Comparison of ENCODE assay signal across 12 cellular contexts in genomic region chr20:14829897-14830296, GRCh38.
DNase-seq lines count a peak whose midpoint lies in the region; ATAC-seq and TF ChIP-seq lines count a peak whose summit lies in the region.
"Had no signal": no experiment of that assay in that cellular context is flagged by ENCODE, and none has a peak within 500 bp of the region (broad histone marks: within the 10 kb centered on the region; RNA-seq: fewer than 3 reads in every experiment).

No MANE protein-coding gene starts in this region.

- no peaks in the 10 kb centered on the region for H3K36me3 ChIP-seq in Karpas-422 (ENCODE audit: insufficient read depth, low read length)
- H3K36me3 ChIP-seq: MG63 had no signal

- H3K4me3 ChIP-seq in Karpas-422 (ENCODE audit: low read length), result no peak overlapping the region
- H3K4me3 ChIP-seq: MG63 had no signal

- no peaks in the 10 kb centered on the region; the same call in 1 of the 2 replicates for H3K9me3 ChIP-seq in Karpas-422 (ENCODE audit: low read length)
- H3K9me3 ChIP-seq: MG63 had no signal

- H3K27ac ChIP-seq in Karpas-422 (ENCODE audit: low read length), result no peak overlapping the region

- no peaks in the 10 kb centered on the region for H3K36me3 Mint-ChIP-seq in natural killer cell treated with Interleukin-12 subunit alpha and Interleukin-12 subunit beta and Interleukin-15 and Interleukin-18, amount 100 ng/mL, for 72 hours
- H3K36me3 Mint-ChIP-seq: CD4-positive, CD25-positive, alpha-beta regulatory T cell had no signal

- TF ChIP-seq CTCF in GM13976 (IDR thresholded peaks at IDR 0.05; ENCODE audit: borderline replicate concordance, control extremely low read depth, extremely low read depth, insufficient read depth, missing control alignments), result no peak

- no peaks in the 10 kb centered on the region for H3K4me1 ChIP-seq in Karpas-422 (ENCODE audit: low read length)

- no peaks in the 10 kb centered on the region for H4K20me1 ChIP-seq in Karpas-422 (ENCODE audit: insufficient read depth, low read depth, low read length)

- H3K9ac ChIP-seq in Karpas-422 (ENCODE audit: low read length), result no peak overlapping the region

- no peaks in the 10 kb centered on the region for H3K27me3 ChIP-seq in Karpas-422 (ENCODE audit: low read length)
- H3K27me3 ChIP-seq: MG63 had no signal

- ATAC-seq in GM18861 (IDR thresholded peaks at IDR 0.05; ENCODE audit: unreplicated experiment) (peak; percentile 62), GM21717 (IDR thresholded peaks at IDR 0.05; ENCODE audit: unreplicated experiment) (peak; percentile 53), HG03432 (IDR thresholded peaks at IDR 0.05; ENCODE audit: unreplicated experiment) (peak; percentile 54)
- ATAC-seq in natural killer cell treated with Interleukin-12 subunit alpha and Interleukin-12 subunit beta and Interleukin-15 and Interleukin-18, amount 100 ng/mL, for 72 hours, result no peak
- ATAC-seq: sciatic nerve had no signal

- CTCF ChIA-PET in HEK293T (lab: Yijun Ruan, JAX), result no interaction called here

- POLR2A ChIA-PET in HEK293T (lab: Yijun Ruan, JAX), result no interaction called here

- H3K9me2 ChIP-seq in Karpas-422 (replicated peaks; ENCODE audit: insufficient read depth, low read length), result no peaks in the 10 kb centered on the region

- no peak overlapping the region for H3K4me2 ChIP-seq in Karpas-422 (ENCODE audit: low read depth, low read length, poor library complexity, severe bottlenecking)

- H3K79me2 ChIP-seq in Karpas-422 (ENCODE audit: low read length), result no peaks in the 10 kb centered on the region

- in situ Hi-C loops in GM13976 (cut with MboI; ENCODE audit: low sequenced_read_pairs, unreplicated experiment), result no loop called here

- no peaks in the 10 kb centered on the region for H3K9me3 Mint-ChIP-seq in natural killer cell treated with Interleukin-12 subunit alpha and Interleukin-12 subunit beta and Interleukin-15 and Interleukin-18, amount 100 ng/mL, for 72 hours

- H3K4me3 Mint-ChIP-seq in natural killer cell treated with Interleukin-12 subunit alpha and Interleukin-12 subunit beta and Interleukin-15 and Interleukin-18, amount 100 ng/mL, for 72 hours, result no peak overlapping the region
- H3K4me3 Mint-ChIP-seq: CD4-positive, CD25-positive, alpha-beta regulatory T cell had no signal

- DNase-seq in NCI-H526 treated with DMSO at 0.1 percent for 48 hours (lab: John Stamatoyannopoulos, UW) (peak; percentile 29), HEK293T (ENCODE audit: extremely low spot score) (no peak), Karpas-422 (no peak), GM13976 (ENCODE audit: low spot score) (no peak)
- no peak for DNase-seq in natural killer cell treated with Interleukin-12 subunit alpha and Interleukin-12 subunit beta and Interleukin-15 and Interleukin-18, amount 100 ng/mL, for 72 hours (ENCODE audit: low spot score)
- DNase-seq: CD4-positive, CD25-positive, alpha-beta regulatory T cell; MG63; Right ventricle myocardium superior had no signal

- no peak overlapping the region for H2AFZ ChIP-seq in Karpas-422 (ENCODE audit: low read length)

- no peaks in the 10 kb centered on the region for H3K27me3 Mint-ChIP-seq in natural killer cell treated with Interleukin-12 subunit alpha and Interleukin-12 subunit beta and Interleukin-15 and Interleukin-18, amount 100 ng/mL, for 72 hours
- H3K27me3 Mint-ChIP-seq: CD4-positive, CD25-positive, alpha-beta regulatory T cell had no signal

- no peaks in the 10 kb centered on the region for H3K4me1 Mint-ChIP-seq in natural killer cell treated with Interleukin-12 subunit alpha and Interleukin-12 subunit beta and Interleukin-15 and Interleukin-18, amount 100 ng/mL, for 72 hours (ENCODE audit: low read depth in 2 of 2)
- H3K4me1 Mint-ChIP-seq: CD4-positive, CD25-positive, alpha-beta regulatory T cell had no signal

- H3K27ac Mint-ChIP-seq in natural killer cell treated with Interleukin-12 subunit alpha and Interleukin-12 subunit beta and Interleukin-15 and Interleukin-18, amount 100 ng/mL, for 72 hours, result no peak overlapping the region
- H3K27ac Mint-ChIP-seq: CD4-positive, CD25-positive, alpha-beta regulatory T cell had no signal

TF ChIP-seq in HEK293T, 16 proteins besides CTCF, POLR2A, EP300 and RAD21:
- no peak for TF ChIP-seq LEF1 (IDR thresholded peaks at IDR 0.05; ENCODE audit: borderline replicate concordance)
- TF ChIP-seq FOXA1 (IDR thresholded peaks at IDR 0.05), result no peak
- TF ChIP-seq TARDBP (IDR thresholded peaks at IDR 0.05), result no peak
- no peak for TF ChIP-seq HDGF (IDR thresholded peaks at IDR 0.05; ENCODE audit: borderline replicate concordance)
- TF ChIP-seq SP1 (IDR thresholded peaks at IDR 0.05), result no peak
- TF ChIP-seq FOXM1 (IDR thresholded peaks at IDR 0.05; ENCODE audit: borderline replicate concordance), result no peak
- no peak for TF ChIP-seq L3MBTL2 (conservative IDR thresholded peaks at IDR 0.05)
- TF ChIP-seq FOXK2 (IDR thresholded peaks at IDR 0.05), result no peak
- TF ChIP-seq ELF4 (IDR thresholded peaks at IDR 0.05), result no peak
- no peak for TF ChIP-seq CTBP1 (IDR thresholded peaks at IDR 0.05; ENCODE audit: borderline replicate concordance)
- TF ChIP-seq SUZ12 (IDR thresholded peaks at IDR 0.05), result no peak
- TF ChIP-seq PKNOX1 (IDR thresholded peaks at IDR 0.05), result no peak
- TF ChIP-seq NFRKB (IDR thresholded peaks at IDR 0.05), result no peak
- no peak for TF ChIP-seq ZNF384 (IDR thresholded peaks at IDR 0.05)
- TF ChIP-seq ARNT (IDR thresholded peaks at IDR 0.05), result no peak
TF ChIP-seq in HEK293T: peak in this region for 0.

Comparison
In these comparisons a context has a peak if more than half of its experiments do, and no peak if none do; other contexts are left out.
1. ATAC-seq: peak in GM18861 (single experiment), GM21717 (single experiment) and HG03432 (single experiment); none in natural killer cell treated with Interleukin-12 subunit alpha and Interleukin-12 subunit beta and Interleukin-15 and Interleukin-18, amount 100 ng/mL, for 72 hours (0 of 2).